In the genomic region with DNA sequence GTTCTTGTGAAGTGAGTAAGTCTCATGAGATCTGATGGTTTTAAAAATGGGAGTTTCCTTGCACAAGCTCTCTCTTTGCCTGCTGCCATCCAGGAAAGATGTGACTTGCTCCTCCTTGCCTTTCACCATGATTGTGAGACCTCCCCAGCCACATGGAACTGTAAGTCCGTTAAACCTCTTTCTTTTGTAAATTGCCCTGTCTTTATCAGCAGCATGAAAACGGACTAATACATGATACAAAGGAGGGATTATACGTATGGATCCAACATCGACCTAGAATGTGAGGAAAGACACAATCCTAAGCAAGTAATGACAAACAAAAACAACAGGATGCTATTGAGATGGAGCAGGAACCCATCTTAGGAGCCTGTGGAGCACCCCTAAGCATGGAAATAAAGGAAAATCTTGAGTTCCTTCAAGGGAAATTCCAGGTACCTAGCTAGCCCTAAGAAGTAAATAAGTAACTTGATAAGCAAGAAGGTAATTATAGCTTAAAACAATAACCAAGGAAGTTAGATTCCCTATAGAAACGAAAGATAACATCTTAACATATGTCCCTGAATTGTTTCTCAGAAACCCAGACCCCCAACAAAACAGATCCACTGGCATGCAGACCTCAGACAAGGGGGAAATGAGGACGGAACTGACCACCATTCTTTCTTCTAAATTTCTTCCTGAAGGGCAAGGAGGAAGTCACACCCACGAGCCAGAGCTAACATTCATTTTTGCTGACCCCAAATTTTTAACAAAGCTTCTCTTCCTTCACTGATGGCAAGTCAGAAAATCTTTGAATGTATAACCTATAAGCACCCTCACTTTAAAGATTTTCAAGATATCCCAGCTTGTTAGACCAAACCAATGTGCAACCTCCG, we compare ENCODE assay signal across 1 cellular context.
TF ChIP-seq lines count a peak whose summit lies in the region.

No MANE protein-coding gene starts in this region.

TF ChIP-seq in GM23338, 12 proteins besides CTCF, POLR2A, EP300 and RAD21:
- no peak for TF ChIP-seq REST (IDR thresholded peaks at IDR 0.05; ENCODE audit: unreplicated experiment)
- TF ChIP-seq CREB1 (CRISPR knock-in tag; IDR thresholded peaks at IDR 0.05; ENCODE audit: low read depth), result peak; percentile 66
- no peak for TF ChIP-seq POLR2AphosphoS5 (IDR thresholded peaks at IDR 0.05; ENCODE audit: low read depth)
- no peak for TF ChIP-seq ZNF331 (CRISPR knock-in tag; IDR thresholded peaks at IDR 0.05; ENCODE audit: low read depth)
- TF ChIP-seq, protein P1, sequence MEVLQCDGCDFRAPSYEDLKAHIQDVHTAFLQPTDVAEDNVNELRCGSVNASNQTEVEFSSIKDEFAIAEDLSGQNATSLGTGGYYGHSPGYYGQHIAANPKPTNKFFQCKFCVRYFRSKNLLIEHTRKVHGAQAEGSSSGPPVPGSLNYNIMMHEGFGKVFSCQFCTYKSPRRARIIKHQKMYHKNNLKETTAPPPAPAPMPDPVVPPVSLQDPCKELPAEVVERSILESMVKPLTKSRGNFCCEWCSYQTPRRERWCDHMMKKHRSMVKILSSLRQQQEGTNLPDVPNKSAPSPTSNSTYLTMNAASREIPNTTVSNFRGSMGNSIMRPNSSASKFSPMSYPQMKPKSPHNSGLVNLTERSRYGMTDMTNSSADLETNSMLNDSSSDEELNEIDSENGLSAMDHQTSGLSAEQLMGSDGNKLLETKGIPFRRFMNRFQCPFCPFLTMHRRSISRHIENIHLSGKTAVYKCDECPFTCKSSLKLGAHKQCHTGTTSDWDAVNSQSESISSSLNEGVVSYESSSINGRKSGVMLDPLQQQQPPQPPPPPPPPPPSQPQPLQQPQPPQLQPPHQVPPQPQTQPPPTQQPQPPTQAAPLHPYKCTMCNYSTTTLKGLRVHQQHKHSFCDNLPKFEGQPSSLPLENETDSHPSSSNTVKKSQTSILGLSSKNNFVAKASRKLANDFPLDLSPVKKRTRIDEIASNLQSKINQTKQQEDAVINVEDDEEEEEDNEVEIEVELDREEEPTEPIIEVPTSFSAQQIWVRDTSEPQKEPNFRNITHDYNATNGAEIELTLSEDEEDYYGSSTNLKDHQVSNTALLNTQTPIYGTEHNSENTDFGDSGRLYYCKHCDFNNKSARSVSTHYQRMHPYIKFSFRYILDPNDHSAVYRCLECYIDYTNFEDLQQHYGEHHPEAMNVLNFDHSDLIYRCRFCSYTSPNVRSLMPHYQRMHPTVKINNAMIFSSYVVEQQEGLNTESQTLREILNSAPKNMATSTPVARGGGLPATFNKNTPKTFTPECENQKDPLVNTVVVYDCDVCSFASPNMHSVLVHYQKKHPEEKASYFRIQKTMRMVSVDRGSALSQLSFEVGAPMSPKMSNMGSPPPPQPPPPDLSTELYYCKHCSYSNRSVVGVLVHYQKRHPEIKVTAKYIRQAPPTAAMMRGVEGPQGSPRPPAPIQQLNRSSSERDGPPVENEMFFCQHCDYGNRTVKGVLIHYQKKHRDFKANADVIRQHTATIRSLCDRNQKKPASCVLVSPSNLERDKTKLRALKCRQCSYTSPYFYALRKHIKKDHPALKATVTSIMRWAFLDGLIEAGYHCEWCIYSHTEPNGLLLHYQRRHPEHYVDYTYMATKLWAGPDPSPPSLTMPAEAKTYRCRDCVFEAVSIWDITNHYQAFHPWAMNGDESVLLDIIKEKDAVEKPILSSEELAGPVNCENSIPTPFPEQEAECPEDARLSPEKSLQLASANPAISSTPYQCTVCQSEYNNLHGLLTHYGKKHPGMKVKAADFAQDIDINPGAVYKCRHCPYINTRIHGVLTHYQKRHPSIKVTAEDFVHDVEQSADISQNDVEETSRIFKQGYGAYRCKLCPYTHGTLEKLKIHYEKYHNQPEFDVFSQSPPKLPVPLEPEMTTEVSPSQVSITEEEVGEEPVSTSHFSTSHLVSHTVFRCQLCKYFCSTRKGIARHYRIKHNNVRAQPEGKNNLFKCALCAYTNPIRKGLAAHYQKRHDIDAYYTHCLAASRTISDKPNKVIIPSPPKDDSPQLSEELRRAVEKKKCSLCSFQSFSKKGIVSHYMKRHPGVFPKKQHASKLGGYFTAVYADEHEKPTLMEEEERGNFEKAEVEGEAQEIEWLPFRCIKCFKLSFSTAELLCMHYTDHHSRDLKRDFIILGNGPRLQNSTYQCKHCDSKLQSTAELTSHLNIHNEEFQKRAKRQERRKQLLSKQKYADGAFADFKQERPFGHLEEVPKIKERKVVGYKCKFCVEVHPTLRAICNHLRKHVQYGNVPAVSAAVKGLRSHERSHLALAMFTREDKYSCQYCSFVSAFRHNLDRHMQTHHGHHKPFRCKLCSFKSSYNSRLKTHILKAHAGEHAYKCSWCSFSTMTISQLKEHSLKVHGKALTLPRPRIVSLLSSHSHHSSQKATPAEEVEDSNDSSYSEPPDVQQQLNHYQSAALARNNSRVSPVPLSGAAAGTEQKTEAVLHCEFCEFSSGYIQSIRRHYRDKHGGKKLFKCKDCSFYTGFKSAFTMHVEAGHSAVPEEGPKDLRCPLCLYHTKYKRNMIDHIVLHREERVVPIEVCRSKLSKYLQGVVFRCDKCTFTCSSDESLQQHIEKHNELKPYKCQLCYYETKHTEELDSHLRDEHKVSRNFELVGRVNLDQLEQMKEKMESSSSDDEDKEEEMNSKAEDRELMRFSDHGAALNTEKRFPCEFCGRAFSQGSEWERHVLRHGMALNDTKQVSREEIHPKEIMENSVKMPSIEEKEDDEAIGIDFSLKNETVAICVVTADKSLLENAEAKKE (CRISPR knock-in tag; IDR thresholded peaks at IDR 0.05), result peak; percentile 96
- no peak for TF ChIP-seq ETS1 (IDR thresholded peaks at IDR 0.05)
